18 cellular contexts compared by ENCODE assay signal in genomic region chr10:17043586-17043985, GRCh38.
A peak's percentile ranks its signal among the peaks of the same experiment; 100 is the strongest.
DNase-seq lines count a peak whose midpoint lies in the region; ATAC-seq and TF ChIP-seq lines count a peak whose summit lies in the region.
"Had no signal": no experiment of that assay in that cellular context is flagged by ENCODE, and none has a peak within 500 bp of the region (broad histone marks: within the 10 kb centered on the region; RNA-seq: fewer than 3 reads in every experiment).

No MANE protein-coding gene starts in this region.

- no peaks in the 10 kb centered on the region for H3K27me3 ChIP-seq in fibroblast of lung (ENCODE audit: control insufficient read depth, insufficient read depth, low read length)

- TF ChIP-seq CTCF in HEK293 (tag by site-specific recombination; IDR thresholded peaks at IDR 0.05) (no peak), fibroblast of lung (conservative IDR thresholded peaks at IDR 0.05 in 1 of 2, IDR thresholded peaks at IDR 0.05 in 1 of 2; ENCODE audit: low read depth in 1 of 2, low read length in 2 of 2) (no peak)

- no peak overlapping the region for H3K4me2 ChIP-seq in fibroblast of lung (ENCODE audit: extremely low read depth, insufficient read depth, low read length)

- H3K79me2 ChIP-seq in fibroblast of lung (ENCODE audit: control insufficient read depth, insufficient read depth, low read length), result no peaks in the 10 kb centered on the region

- H3K4me3 ChIP-seq in HEK293 (ENCODE audit: low read depth, low read length), result no peak overlapping the region
- H3K4me3 ChIP-seq in fibroblast of lung (replicated peaks in 1 of 4; ENCODE audit: control extremely low read depth in 1 of 4, insufficient read depth in 1 of 4, low read depth in 3 of 4, low read length in 4 of 4), result no peak overlapping the region

- ATAC-seq in T-helper 17 cell (no peak), GM19328 (IDR thresholded peaks at IDR 0.05; ENCODE audit: unreplicated experiment) (no peak)

- no peak overlapping the region for H3K4me3 Mint-ChIP-seq in T-helper 17 cell
- H3K4me3 Mint-ChIP-seq: CD4-positive, alpha-beta T cell; H9; IgD-negative memory B cell had no signal

- peak overlapping the region; percentile 34 for H3K27ac Mint-ChIP-seq in T-helper 17 cell
- H3K27ac Mint-ChIP-seq: CD4-positive, alpha-beta T cell; H9; IgD-negative memory B cell had no signal

- H3K9me3 ChIP-seq in HEK293 (ENCODE audit: control insufficient read depth, insufficient read depth, low read depth, low read length), result no peaks in the 10 kb centered on the region
- no peaks in the 10 kb centered on the region for H3K9me3 ChIP-seq in T-helper 17 cell (ENCODE audit: control insufficient read depth, low read length, poor library complexity, severe bottlenecking)
- no peaks in the 10 kb centered on the region for H3K9me3 ChIP-seq in fibroblast of lung (ENCODE audit: control insufficient read depth, insufficient read depth, low read depth, low read length)
- H3K9me3 ChIP-seq: Caco-2 had no signal

- peaks cover 2% of the 10 kb centered on the region for H3K4me1 Mint-ChIP-seq in T-helper 17 cell
- H3K4me1 Mint-ChIP-seq: IgD-negative memory B cell had no signal

- DNase-seq in T-helper 17 cell (no peak), fibroblast of lung (ENCODE audit: low read depth in 2 of 2) (no peak), foreskin melanocyte (no peak), D341Med (ENCODE audit: low spot score) (no peak), NCI-H1694 (lab: John Stamatoyannopoulos, UW) (no peak)
- DNase-seq: AML-193; Caco-2; CD4-positive, alpha-beta T cell; DMS153; DMS79; GDM1; GOT3; H9; KG1 had no signal

- no peak overlapping the region for H3K9ac ChIP-seq in fibroblast of lung (ENCODE audit: insufficient read depth, low read length)

- CTCF ChIA-PET in HEK293 (lab: Yijun Ruan, JAX), result no interaction called here

- H2AFZ ChIP-seq in fibroblast of lung (ENCODE audit: low read length), result peak overlapping the region; percentile 9

- H3K4me1 ChIP-seq in HEK293 (ENCODE audit: control insufficient read depth, insufficient read depth, low read length), result no peaks in the 10 kb centered on the region
- peaks cover 2% of the 10 kb centered on the region for H3K4me1 ChIP-seq in fibroblast of lung (ENCODE audit: control insufficient read depth, extremely low read depth, insufficient read depth, low read length)
- H3K4me1 ChIP-seq: Caco-2 had no signal

- H3K27ac ChIP-seq in HEK293 (ENCODE audit: extremely low read depth, low read depth, low read length) (no peak overlapping the region), fibroblast of lung (ENCODE audit: insufficient read depth, low read length) (no peak overlapping the region)
- H3K27ac ChIP-seq: C4-2B had no signal

- H3K36me3 ChIP-seq in HEK293 (ENCODE audit: control insufficient read depth in 2 of 2, insufficient read depth in 1 of 2, low read length in 2 of 2), result no peaks in the 10 kb centered on the region
- H3K36me3 ChIP-seq in fibroblast of lung (ENCODE audit: control insufficient read depth, insufficient read depth, low read length), result no peaks in the 10 kb centered on the region

- no peaks in the 10 kb centered on the region for H4K20me1 ChIP-seq in fibroblast of lung (ENCODE audit: control insufficient read depth, extremely low read depth, insufficient read depth, low read length)

- no peaks in the 10 kb centered on the region for H3K27me3 Mint-ChIP-seq in T-helper 17 cell
- H3K27me3 Mint-ChIP-seq: CD4-positive, alpha-beta T cell; IgD-negative memory B cell had no signal

- POLR2A ChIA-PET in HEK293 (lab: Yijun Ruan, JAX), result no interaction called here

- no peaks in the 10 kb centered on the region for H3K36me3 Mint-ChIP-seq in T-helper 17 cell (ENCODE audit: low read depth)
- H3K36me3 Mint-ChIP-seq: IgD-negative memory B cell had no signal

TF ChIP-seq in HEK293, 187 proteins besides CTCF, POLR2A, EP300 and RAD21:
- TF ChIP-seq ZNF18 (tag by site-specific recombination; IDR thresholded peaks at IDR 0.05), result peak; percentile 95
- no peak for TF ChIP-seq ZNF155 (tag by site-specific recombination; IDR thresholded peaks at IDR 0.05)
- no peak for TF ChIP-seq ZNF610 (tag by site-specific recombination; IDR thresholded peaks at IDR 0.05; ENCODE audit: borderline replicate concordance)
